In genomic region chr6:36574679-36575078, GRCh38 we compare ENCODE assay signal across 29 cellular contexts.
"Had no signal": no experiment of that assay in that cellular context is flagged by ENCODE, and none has a peak within 500 bp of the region (broad histone marks: within the 10 kb centered on the region; RNA-seq: fewer than 3 reads in every experiment).

No MANE protein-coding gene starts in this region.

- H3K36me3 ChIP-seq: colonic mucosa, esophagus muscularis mucosa, esophagus squamous epithelium, gastrocnemius medialis, gastroesophageal sphincter, heart left ventricle, heart right ventricle had no signal

- H3K4me2 ChIP-seq: hepatocyte had no signal

- H3K79me2 ChIP-seq: hepatocyte had no signal

- FAIRE-seq: colon, endometrium, endothelial cell of umbilical vein, frontal cortex had no signal

- H3K27me3 ChIP-seq: colonic mucosa, dorsolateral prefrontal cortex, esophagus muscularis mucosa, esophagus squamous epithelium, foreskin keratinocyte, gastrocnemius medialis, gastroesophageal sphincter, heart left ventricle, heart right ventricle, hepatocyte had no signal

- H3K9me3 ChIP-seq: colonic mucosa, esophagus muscularis mucosa, esophagus squamous epithelium, gastrocnemius medialis, gastroesophageal sphincter had no signal

- ATAC-seq: effector memory CD8-positive, alpha-beta T cell; esophagus mucosa; foreskin keratinocyte; gastrocnemius medialis; gastroesophageal sphincter; heart left ventricle; heart right ventricle had no signal

- H3K27ac ChIP-seq: colonic mucosa, coronary artery, dorsolateral prefrontal cortex, epithelial cell of prostate, esophagus muscularis mucosa, esophagus squamous epithelium, foreskin keratinocyte, gastrocnemius medialis, gastroesophageal sphincter, heart left ventricle, heart right ventricle, hepatocyte had no signal

- DNase-seq: colonic mucosa; cortex of kidney; dermis blood vessel endothelial cell; dorsolateral prefrontal cortex; effector CD4-positive, alpha-beta T cell; effector CD8-positive, alpha-beta T cell; effector memory CD4-positive, alpha-beta T cell; effector memory CD8-positive, alpha-beta T cell; endodermal cell; erythroblast; esophagus squamous epithelium; foreskin fibroblast; foreskin keratinocyte; foreskin melanocyte; gastrocnemius medialis; glutamatergic neuron; head of caudate nucleus; heart left ventricle; heart right ventricle had no signal

- H3K4me3 ChIP-seq: colonic mucosa, coronary artery, dorsolateral prefrontal cortex, esophagus muscularis mucosa, esophagus squamous epithelium, gastrocnemius medialis, gastroesophageal sphincter, heart left ventricle, heart right ventricle, hepatocyte had no signal

- H2AFZ ChIP-seq: hepatocyte had no signal

- H3K4me1 ChIP-seq: colonic mucosa had no signal
